11 cellular contexts compared by ENCODE assay signal in genomic region chr10:17109475-17110207, GRCh38. TPM values are rescaled to one million over a fixed set of nuclear protein-coding genes. Genes with fewer than 3 reads are reported as not detected.
A peak's percentile ranks its signal among the peaks of the same experiment; 100 is the strongest.
DNase-seq lines count a peak whose midpoint lies in the region; ATAC-seq and TF ChIP-seq lines count a peak whose summit lies in the region.
"Had no signal": no experiment of that assay in that cellular context is flagged by ENCODE, and none has a peak within 500 bp of the region (broad histone marks: within the 10 kb centered on the region; RNA-seq: fewer than 3 reads in every experiment).

No MANE protein-coding gene starts in this region.

- intact Hi-C loops in left lung (cut with DNase I), result no loop called here

- H3K4me3 ChIP-seq in left lung, result no peak overlapping the region

- H3K27ac ChIP-seq in left lung, result no peak overlapping the region

- H3K9me3 ChIP-seq in left lung, result no peaks in the 10 kb centered on the region

- H3K36me3 ChIP-seq in left lung, result no peaks in the 10 kb centered on the region

- ATAC-seq in activated CD4-positive, CD25-positive, alpha-beta regulatory T cell treated with anti-CD3 and anti-CD28 coated beads, Interleukin-2, amount 50 U/mL, for 24 hours, result peak; percentile 63 to 71
- ATAC-seq in left lung (peak; percentile 23), GM21447 (IDR thresholded peaks at IDR 0.05; ENCODE audit: unreplicated experiment) (no peak)

- H3K27me3 ChIP-seq in left lung, result no peaks in the 10 kb centered on the region

- no peaks in the 10 kb centered on the region for H3K4me1 ChIP-seq in left lung

- DNase-seq in activated CD4-positive, CD25-positive, alpha-beta regulatory T cell (lab: John Stamatoyannopoulos, UW), result no peak
- DNase-seq in HS-5 (ENCODE audit: low read depth) (peak; percentile 36), astrocyte of the hippocampus (ENCODE audit: low read depth, low spot score) (peak; percentile 58), left lung (no peak), cerebellar nuclear complex (lab: John Stamatoyannopoulos, UW) (no peak), retina (no peak)
- DNase-seq: activated naive CD4-positive, alpha-beta T cell; kidney; NCI-H1694 treated with DMSO at 0.1 percent for 48 hours had no signal

- TF ChIP-seq CTCF in left lung (IDR thresholded peaks at IDR 0.05), result no peak

RNA-seq across cellular contexts. Expression of gene CUBN, which starts 20.0 kb away (rescaled TPM):
- 1 to 10 TPM; 1.5 to 2.2 TPM for total RNA-seq in left lung

Comparison
In these comparisons a context has a peak if more than half of its experiments do, and no peak if none do; other contexts are left out.
1. DNase-seq: peak in HS-5 (single experiment) and astrocyte of the hippocampus (single experiment); none in activated CD4-positive, CD25-positive, alpha-beta regulatory T cell (0 of 4), left lung (0 of 2), cerebellar nuclear complex (0 of 2) and retina (single experiment).